ENCODE assay signal across 13 cellular contexts in genomic region chr16:24737916-24738594, GRCh38. TPM values are rescaled to one million over a fixed set of nuclear protein-coding genes. Genes with fewer than 3 reads are reported as not detected.
DNase-seq lines count a peak whose midpoint lies in the region; ATAC-seq and TF ChIP-seq lines count a peak whose summit lies in the region.
"Had no signal": no experiment of that assay in that cellular context is flagged by ENCODE, and none has a peak within 500 bp of the region (broad histone marks: within the 10 kb centered on the region; RNA-seq: fewer than 3 reads in every experiment).

No MANE protein-coding gene starts in this region.

- peak overlapping the region; percentile 59 for H3K27ac Mint-ChIP-seq in dendritic cell treated with granulocyte-macrophage colony-stimulating factor and Interleukin-4, amounts not matched to agents 40 ng/mL and 50 ng/mL, for 4 days
- peak overlapping the region; percentile 29 to 69 for H3K27ac Mint-ChIP-seq in natural killer cell

- H3K27me3 ChIP-seq in left ventricle myocardium inferior (ENCODE audit: low read depth) (no peaks in the 10 kb centered on the region), uterus (no peaks in the 10 kb centered on the region)
- H3K27me3 ChIP-seq: cardiac muscle cell had no signal

- DNase-seq in left ventricle myocardium inferior (no peak), Right ventricle myocardium inferior (ENCODE audit: missing footprints) (no peak), natural killer cell (no peak), uterus (no peak), cerebellar nuclear complex (lab: John Stamatoyannopoulos, UW) (no peak)
- DNase-seq in activated effector memory CD4-positive, alpha-beta T cell treated with Interleukin-2 at 50 U/mL for 16 hours = no peak
- DNase-seq: glutamatergic neuron, mucosa of descending colon, NCI-H774, substantia nigra had no signal

- peaks cover 65% of the 10 kb centered on the region for H3K4me1 Mint-ChIP-seq in dendritic cell treated with granulocyte-macrophage colony-stimulating factor and Interleukin-4, amounts not matched to agents 40 ng/mL and 50 ng/mL, for 4 days (ENCODE audit: low read depth)
- H3K4me1 Mint-ChIP-seq in natural killer cell = peaks cover 61 to 71% of the 10 kb centered on the region in 2 donors

- no peaks in the 10 kb centered on the region for H3K9me3 Mint-ChIP-seq in dendritic cell treated with granulocyte-macrophage colony-stimulating factor and Interleukin-4, amounts not matched to agents 40 ng/mL and 50 ng/mL, for 4 days
- H3K9me3 Mint-ChIP-seq in natural killer cell = no peaks in the 10 kb centered on the region

- TF ChIP-seq POLR2A in uterus (IDR thresholded peaks at IDR 0.05) = no peak

- peak overlapping the region; percentile 14 for H3K4me3 ChIP-seq in left ventricle myocardium inferior
- H3K4me3 ChIP-seq in uterus = no peak overlapping the region
- H3K4me3 ChIP-seq: cardiac muscle cell, mucosa of descending colon had no signal

- no peak overlapping the region for H3K4me3 Mint-ChIP-seq in dendritic cell treated with granulocyte-macrophage colony-stimulating factor and Interleukin-4, amounts not matched to agents 40 ng/mL and 50 ng/mL, for 4 days
- peak overlapping the region; percentile 59 for H3K4me3 Mint-ChIP-seq in natural killer cell

- H3K27me3 Mint-ChIP-seq in dendritic cell treated with granulocyte-macrophage colony-stimulating factor and Interleukin-4, amounts not matched to agents 40 ng/mL and 50 ng/mL, for 4 days = no peaks in the 10 kb centered on the region
- H3K27me3 Mint-ChIP-seq in natural killer cell (ENCODE audit: low read depth in 2 of 2) = no peaks in the 10 kb centered on the region

- peaks cover 11% of the 10 kb centered on the region for H3K36me3 ChIP-seq in left ventricle myocardium inferior
- H3K36me3 ChIP-seq in uterus = no peaks in the 10 kb centered on the region
- H3K36me3 ChIP-seq: cardiac muscle cell had no signal

- intact Hi-C loops in left ventricle myocardium inferior (cut with micrococcal nuclease) = loop anchor here (10.0 kb wide), 1 partner anchor 47 kb away; no protein-coding TSS in a partner anchor
- intact Hi-C loops in Right ventricle myocardium inferior (cut with DNase I) = no loop called here
- intact Hi-C loops in dendritic cell treated with granulocyte-macrophage colony-stimulating factor and Interleukin-4, amounts not matched to agents 40 ng/mL and 50 ng/mL, for 4 days (cut with micrococcal nuclease) = no loop called here
- intact Hi-C loops in natural killer cell (cut with micrococcal nuclease) = loop anchor here (10.0 kb wide), 1 partner anchor 203 kb away; the partner anchor contains the start of gene RBBP6
- intact Hi-C loops in uterus (cut with DNase I; ENCODE audit: low total_unique reads) = no loop called here

- no peak for ATAC-seq in Right ventricle myocardium inferior
- ATAC-seq in natural killer cell = peak in 1 of 3 donors; percentile 60
- ATAC-seq in HG03135 (IDR thresholded peaks at IDR 0.05; ENCODE audit: unreplicated experiment) = no peak
- ATAC-seq: mucosa of descending colon had no signal

- peaks cover 27% of the 10 kb centered on the region for H3K36me3 Mint-ChIP-seq in dendritic cell treated with granulocyte-macrophage colony-stimulating factor and Interleukin-4, amounts not matched to agents 40 ng/mL and 50 ng/mL, for 4 days (ENCODE audit: low read depth)
- no peaks in the 10 kb centered on the region for H3K36me3 Mint-ChIP-seq in natural killer cell

- H3K27ac ChIP-seq in left ventricle myocardium inferior (replicated peaks) (peak overlapping the region; percentile 67), uterus (peak overlapping the region; percentile 59 to 96)
- H3K27ac ChIP-seq: cardiac muscle cell had no signal

- TF ChIP-seq CTCF in left ventricle myocardium inferior (IDR thresholded peaks at IDR 0.05; ENCODE audit: borderline replicate concordance) (no peak), natural killer cell (IDR thresholded peaks at IDR 0.05) (no peak), uterus (IDR thresholded peaks at IDR 0.05) (no peak)

- H3K9me3 ChIP-seq in left ventricle myocardium inferior (replicated peaks) (no peaks in the 10 kb centered on the region), uterus (no peaks in the 10 kb centered on the region)
- H3K9me3 ChIP-seq: mucosa of descending colon had no signal

- H3K4me1 ChIP-seq in left ventricle myocardium inferior (peaks cover 100% of the 10 kb centered on the region), uterus (peaks cover 9 to 33% of the 10 kb centered on the region in 2 donors)

RNA-seq across cellular contexts. Expression of gene TNRC6A, which starts 8.6 kb away (rescaled TPM):
- total RNA-seq in left ventricle myocardium inferior = 34.3 TPM
- 34.8 TPM for total RNA-seq in Right ventricle myocardium inferior
- total RNA-seq in natural killer cell = 10 to 100 TPM; 53.9 to 68.5 (median 66.3) TPM
- total RNA-seq in uterus = 100 to 1,000 TPM in 1 of 4 donors, 10 to 100 TPM in 3; 22.6 to 109 (median 49.2) TPM

Comparison
In these comparisons a context has a peak if more than half of its experiments do, and no peak if none do; other contexts are left out.
1. intact Hi-C loops: an anchor here in left ventricle myocardium inferior (10.0 kb wide) and natural killer cell (10.0 kb wide); none called in Right ventricle myocardium inferior, dendritic cell treated with granulocyte-macrophage colony-stimulating factor and Interleukin-4, amounts not matched to agents 40 ng/mL and 50 ng/mL, for 4 days and uterus.